24 cellular contexts compared by ENCODE assay signal in genomic region chr1:200260587-200261335, GRCh38.
DNase-seq lines count a peak whose midpoint lies in the region; ATAC-seq, FAIRE-seq and TF ChIP-seq lines count a peak whose summit lies in the region.
"Had no signal": no experiment of that assay in that cellular context is flagged by ENCODE, and none has a peak within 500 bp of the region (broad histone marks: within the 10 kb centered on the region; RNA-seq: fewer than 3 reads in every experiment).

No MANE protein-coding gene starts in this region.

- intact Hi-C loops in Right ventricle myocardium inferior (cut with DNase I) = no loop called here

- FAIRE-seq in H54 (lab: Jason Lieb, UNC) = no peak

- DNase-seq in NCI-H510A treated with DMSO at 0.1 percent for 48 hours (lab: John Stamatoyannopoulos, UW) (peak; percentile 37), NCI-H510A (lab: John Stamatoyannopoulos, UW) (no peak), NCI-H2081 (lab: John Stamatoyannopoulos, UW) (peak; percentile 80 to 89), SK-N-MC (ENCODE audit: low read depth, low spot score) (peak; percentile 47), Right ventricle myocardium inferior (ENCODE audit: missing footprints) (no peak), H54 (ENCODE audit: insufficient read length, low spot score) (no peak)
- DNase-seq in stimulated activated CD8-positive, alpha-beta memory T cell treated with anti-CD3 and anti-CD28 coated beads, Interleukin-4, amount 100 ng/mL, for 48 hours = no peak
- DNase-seq: activated CD4-positive, alpha-beta T cell treated with anti-CD3 and anti-CD28 coated beads, Interleukin-2, amount 50 U/mL, for 4 hours; activated CD8-positive, alpha-beta memory T cell treated with anti-CD3 and anti-CD28 coated beads, Interleukin-2, amount 50 U/mL, for 48 hours; activated naive CD8-positive, alpha-beta T cell treated with anti-CD3 and anti-CD28 coated beads, Interleukin-2, amount 50 U/mL, for 24 hours; CD4-positive, alpha-beta memory T cell; left colon; NCI-H524 treated with DMSO at 0.1 percent for 48 hours; nephron progenitor cell; PC-9; sigmoid colon; SJCRH30; T-helper 17 cell; testis; WERI-Rb-1 had no signal

- H3K27ac ChIP-seq in SK-N-MC = peak overlapping the region; percentile 33; the same call in 1 of the 2 replicates
- H3K27ac ChIP-seq: parathyroid adenoma, PC-9, sigmoid colon, SJCRH30, testis, vagina, WERI-Rb-1 had no signal

- TF ChIP-seq POLR2A in H54 (IDR thresholded peaks at IDR 0.05; ENCODE audit: low read depth, low read length) = no peak

- H3K9ac ChIP-seq in SK-N-MC (ENCODE audit: insufficient read length) = no peak overlapping the region
- H3K9ac ChIP-seq: parathyroid adenoma had no signal

- H3K36me3 ChIP-seq in SK-N-MC (ENCODE audit: insufficient read depth, low read length) = no peaks in the 10 kb centered on the region
- H3K36me3 ChIP-seq: sigmoid colon, SJCRH30, vagina, WERI-Rb-1 had no signal

- no peak for ATAC-seq in HG02798 (IDR thresholded peaks at IDR 0.05; ENCODE audit: poor library complexity, unreplicated experiment)
- no peak for ATAC-seq in Right ventricle myocardium inferior
- ATAC-seq: activated naive CD8-positive, alpha-beta T cell treated with anti-CD3 and anti-CD28 coated beads, Interleukin-2, amount 50 U/mL, for 24 hours; left colon; stimulated activated effector memory CD8-positive, alpha-beta T cell treated with anti-CD3 and anti-CD28 coated beads, Interleukin-12 subunit alpha, Interleukin-12 subunit beta, amount 100 ng/mL, for 72 hours; T-helper 17 cell had no signal

- no peaks in the 10 kb centered on the region for H3K9me3 ChIP-seq in SK-N-MC (ENCODE audit: low read depth, low read length)
- H3K9me3 ChIP-seq: sigmoid colon, SJCRH30, testis, vagina had no signal

- H3K4me3 ChIP-seq in SK-N-MC = peak overlapping the region; percentile 21
- H3K4me3 ChIP-seq: PC-9, sigmoid colon, SJCRH30, testis, vagina had no signal

Comparison
In these comparisons a context has a peak if more than half of its experiments do, and no peak if none do; other contexts are left out.
1. DNase-seq: peak in NCI-H510A treated with DMSO at 0.1 percent for 48 hours (single experiment), NCI-H2081 (2 of 2) and SK-N-MC (single experiment); none in NCI-H510A (single experiment), stimulated activated CD8-positive, alpha-beta memory T cell treated with anti-CD3 and anti-CD28 coated beads, Interleukin-4, amount 100 ng/mL, for 48 hours (single experiment), Right ventricle myocardium inferior (single experiment) and H54 (single experiment).